In the genomic region with DNA sequence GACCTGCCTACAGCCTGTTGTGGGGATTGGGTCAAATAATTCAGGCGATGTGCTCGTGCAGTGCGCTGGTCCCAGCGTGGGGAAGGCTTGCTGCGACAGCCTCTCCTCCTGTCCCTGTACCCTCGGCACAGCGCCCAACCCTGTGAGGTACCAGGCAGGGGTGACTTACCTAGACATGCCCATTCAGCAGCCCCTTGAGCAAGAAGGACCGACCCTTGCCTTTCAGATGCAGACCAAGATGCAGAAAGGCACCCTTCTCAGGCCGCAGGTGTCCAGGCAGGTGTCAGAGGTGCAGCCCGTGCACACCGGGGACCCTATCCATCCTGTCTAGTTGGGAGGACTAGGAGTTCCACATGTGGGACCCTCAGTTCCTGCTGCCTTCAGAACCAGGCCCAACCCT, we compare ENCODE assay signal across 21 cellular contexts.
DNase-seq lines count a peak whose midpoint lies in the region; ATAC-seq and TF ChIP-seq lines count a peak whose summit lies in the region.
"Had no signal": no experiment of that assay in that cellular context is flagged by ENCODE, and none has a peak within 500 bp of the region (broad histone marks: within the 10 kb centered on the region; RNA-seq: fewer than 3 reads in every experiment).

No MANE protein-coding gene starts in this region.

- peak overlapping the region; percentile 90 for H3K9ac ChIP-seq in KMS-11
- H3K9ac ChIP-seq in colonic mucosa (ENCODE audit: low read depth in 2 of 2, low read length in 2 of 2): no peak overlapping the region
- H3K9ac ChIP-seq in Karpas-422 (ENCODE audit: low read length): no peak overlapping the region
- H3K9ac ChIP-seq in PC-3 (ENCODE audit: low read length): no peak overlapping the region
- H3K9ac ChIP-seq: parathyroid adenoma had no signal

- no peaks in the 10 kb centered on the region; the same call in 1 of the 2 replicates for H3K79me2 ChIP-seq in KMS-11 (ENCODE audit: insufficient read depth, low read depth)
- no peaks in the 10 kb centered on the region for H3K79me2 ChIP-seq in Karpas-422 (ENCODE audit: low read length)
- H3K79me2 ChIP-seq in PC-3 (ENCODE audit: low read length): no peaks in the 10 kb centered on the region
- H3K79me2 ChIP-seq: parathyroid adenoma had no signal

- TF ChIP-seq CTCF in KMS-11 (conservative IDR thresholded peaks at IDR 0.05; ENCODE audit: low read depth, low read length) (no peak), lower lobe of right lung (IDR thresholded peaks at IDR 0.05) (no peak), colonic mucosa (IDR thresholded peaks at IDR 0.05) (no peak), PC-3 (conservative IDR thresholded peaks at IDR 0.05; ENCODE audit: low read depth, low read length) (no peak)

- no peaks in the 10 kb centered on the region for H3K9me3 Mint-ChIP-seq in central memory CD8-positive, alpha-beta T cell
- H3K9me3 Mint-ChIP-seq: activated CD4-positive, alpha-beta T cell treated with anti-CD3 and anti-CD28 coated beads, Interleukin-2, amount 10 ng/mL, durations not matched to agents 24 days and 14 days; activated T-helper 17 cell treated with anti-CD3 and anti-CD28 coated beads, Interleukin-2, amount 50 U/mL, for 72 hours; nephron had no signal

- DNase-seq in central memory CD8-positive, alpha-beta T cell (ENCODE audit: low spot score in 2 of 2): no peak
- DNase-seq in lower lobe of right lung (no peak), colonic mucosa (no peak), Karpas-422 (no peak), PC-3 (no peak)
- DNase-seq: activated CD4-positive, alpha-beta T cell treated with anti-CD3 and anti-CD28 coated beads, Interleukin-2, amount 10 ng/mL, durations not matched to agents 24 days and 14 days; brain microvascular endothelial cell; dermis blood vessel endothelial cell; foreskin keratinocyte; NCI-H1417; SIG-M5; stimulated activated CD4-positive, alpha-beta T cell treated with anti-CD3 and anti-CD28 coated beads, Interleukin-2, amount 100 ng/mL, for 48 hours; stimulated activated naive CD4-positive, alpha-beta T cell treated with Interleukin-2 at 50 U/mL for 16 hours; T-helper 1 cell had no signal

- H3K36me3 ChIP-seq in KMS-11 (ENCODE audit: insufficient read depth): no peaks in the 10 kb centered on the region
- peaks cover 65% of the 10 kb centered on the region for H3K36me3 ChIP-seq in lower lobe of right lung
- no peaks in the 10 kb centered on the region for H3K36me3 ChIP-seq in colonic mucosa
- no peaks in the 10 kb centered on the region for H3K36me3 ChIP-seq in Karpas-422 (ENCODE audit: insufficient read depth, low read length)
- H3K36me3 ChIP-seq in PC-3 (ENCODE audit: low read depth, low read length): no peaks in the 10 kb centered on the region

- no peak overlapping the region for H2AFZ ChIP-seq in KMS-11 (ENCODE audit: low read depth)
- H2AFZ ChIP-seq in Karpas-422 (ENCODE audit: low read length): no peak overlapping the region
- no peak overlapping the region for H2AFZ ChIP-seq in PC-3 (ENCODE audit: low read length)
- H2AFZ ChIP-seq: parathyroid adenoma had no signal

- CTCF ChIA-PET in PC-3 (lab: Charles Lee): interaction anchor here (1.1 kb wide), 1 partner anchor 103 kb away, joined by 3 read pairs; no protein-coding TSS in a partner anchor

- H3K27ac Mint-ChIP-seq in central memory CD8-positive, alpha-beta T cell (ENCODE audit: low read depth): peak overlapping the region; percentile 16
- H3K27ac Mint-ChIP-seq: activated CD4-positive, alpha-beta T cell treated with anti-CD3 and anti-CD28 coated beads, Interleukin-2, amount 10 ng/mL, durations not matched to agents 24 days and 14 days; activated T-helper 17 cell treated with anti-CD3 and anti-CD28 coated beads, Interleukin-2, amount 50 U/mL, for 72 hours; nephron had no signal

- H3K36me3 Mint-ChIP-seq in central memory CD8-positive, alpha-beta T cell (ENCODE audit: insufficient read depth): peaks cover 22% of the 10 kb centered on the region

- peak overlapping the region; percentile 98 for H3K27ac ChIP-seq in KMS-11
- H3K27ac ChIP-seq in lower lobe of right lung: peak overlapping the region; percentile 78
- peak overlapping the region; percentile 41 for H3K27ac ChIP-seq in temporal lobe (ENCODE audit: low read depth, low read length)
- no peak overlapping the region for H3K27ac ChIP-seq in colonic mucosa
- H3K27ac ChIP-seq in Karpas-422 (ENCODE audit: low read length): no peak overlapping the region
- no peak overlapping the region for H3K27ac ChIP-seq in PC-3 (ENCODE audit: low read length)
- H3K27ac ChIP-seq: foreskin keratinocyte, parathyroid adenoma had no signal

- H4K20me1 ChIP-seq in KMS-11 (ENCODE audit: insufficient read depth) (no peaks in the 10 kb centered on the region), Karpas-422 (ENCODE audit: insufficient read depth, low read depth, low read length) (no peaks in the 10 kb centered on the region), PC-3 (ENCODE audit: low read length) (no peaks in the 10 kb centered on the region)

- intact Hi-C loops in lower lobe of right lung (cut with DNase I): loop anchor here (10.0 kb wide), 1 partner anchor 108 kb away; no protein-coding TSS in a partner anchor
- intact Hi-C loops in colonic mucosa (cut with DNase I): loop anchor here (2.0 to 10.0 kb wide), 2 partner anchors 104 to 328 kb away; no protein-coding TSS in a partner anchor
- intact Hi-C loops in PC-3 (cut with micrococcal nuclease): loop anchor here (1.0 to 5.0 kb wide), 3 partner anchors 41 to 105 kb away; no protein-coding TSS in a partner anchor

- POLR2A ChIA-PET in PC-3 (lab: Charles Lee; ENCODE audit: unreplicated experiment): no interaction called here

- H3K9me2 ChIP-seq in Karpas-422 (replicated peaks; ENCODE audit: insufficient read depth, low read length) (no peaks in the 10 kb centered on the region), PC-3 (replicated peaks; ENCODE audit: low read length) (no peaks in the 10 kb centered on the region)

- no TSS peak for BruUV-seq in PC-3 (replicated peaks; lab: Mats Ljungman, UMichigan)

- no peaks in the 10 kb centered on the region for H3F3A ChIP-seq in PC-3 (ENCODE audit: low read length, unreplicated experiment)

- H3K4me3 Mint-ChIP-seq in central memory CD8-positive, alpha-beta T cell: no peak overlapping the region
- H3K4me3 Mint-ChIP-seq: activated CD4-positive, alpha-beta T cell treated with anti-CD3 and anti-CD28 coated beads, Interleukin-2, amount 10 ng/mL, durations not matched to agents 24 days and 14 days; activated T-helper 17 cell treated with anti-CD3 and anti-CD28 coated beads, Interleukin-2, amount 50 U/mL, for 72 hours; nephron had no signal

- H3K9me3 ChIP-seq in lower lobe of right lung: no peaks in the 10 kb centered on the region
- no peaks in the 10 kb centered on the region for H3K9me3 ChIP-seq in colonic mucosa
- H3K9me3 ChIP-seq in Karpas-422 (ENCODE audit: low read length): no peaks in the 10 kb centered on the region
- H3K9me3 ChIP-seq in PC-3 (ENCODE audit: low read length): no peaks in the 10 kb centered on the region

- no peaks in the 10 kb centered on the region for H3K27me3 Mint-ChIP-seq in central memory CD8-positive, alpha-beta T cell
- H3K27me3 Mint-ChIP-seq: activated CD4-positive, alpha-beta T cell treated with anti-CD3 and anti-CD28 coated beads, Interleukin-2, amount 10 ng/mL, durations not matched to agents 24 days and 14 days; activated T-helper 17 cell treated with anti-CD3 and anti-CD28 coated beads, Interleukin-2, amount 50 U/mL, for 72 hours had no signal

- H3K4me2 ChIP-seq in KMS-11 (peak overlapping the region; percentile 85), Karpas-422 (ENCODE audit: low read depth, low read length, poor library complexity, severe bottlenecking) (no peak overlapping the region), PC-3 (ENCODE audit: low read length) (no peak overlapping the region)
- H3K4me2 ChIP-seq: smooth muscle cell had no signal

- peaks cover 57% of the 10 kb centered on the region for H3K4me1 ChIP-seq in KMS-11 (ENCODE audit: low read depth, poor library complexity, severe bottlenecking)
- H3K4me1 ChIP-seq in lower lobe of right lung: peaks cover 43% of the 10 kb centered on the region
- peaks cover 14% of the 10 kb centered on the region for H3K4me1 ChIP-seq in colonic mucosa
- peaks cover 37% of the 10 kb centered on the region for H3K4me1 ChIP-seq in Karpas-422 (ENCODE audit: low read length)
- H3K4me1 ChIP-seq in PC-3 (ENCODE audit: insufficient read depth, low read length): peaks cover 22% of the 10 kb centered on the region
- H3K4me1 ChIP-seq: parathyroid adenoma had no signal

- ATAC-seq in central memory CD8-positive, alpha-beta T cell (replicated peaks; ENCODE audit: extremely low read depth, poor library complexity, severe bottlenecking): no peak
- ATAC-seq in lower lobe of right lung (no peak), HG03045 (IDR thresholded peaks at IDR 0.05; ENCODE audit: unreplicated experiment) (no peak), PC-3 (no peak)
- ATAC-seq: activated T-helper 17 cell treated with anti-CD3 and anti-CD28 coated beads, Interleukin-2, amount 50 U/mL, for 72 hours had no signal

- H3K27me3 ChIP-seq in KMS-11 (ENCODE audit: insufficient read depth, low read depth) (no peaks in the 10 kb centered on the region), lower lobe of right lung (ENCODE audit: low read depth) (no peaks in the 10 kb centered on the region), colonic mucosa (no peaks in the 10 kb centered on the region), Karpas-422 (ENCODE audit: low read length) (no peaks in the 10 kb centered on the region), PC-3 (ENCODE audit: low read length) (no peaks in the 10 kb centered on the region)
- H3K27me3 ChIP-seq: brain microvascular endothelial cell, foreskin keratinocyte had no signal

- no peak overlapping the region for H3K4me3 ChIP-seq in KMS-11 (IDR thresholded peaks at IDR 0.05; ENCODE audit: insufficient read depth, low read depth, low read length)
- H3K4me3 ChIP-seq in lower lobe of right lung: no peak overlapping the region
- no peak overlapping the region for H3K4me3 ChIP-seq in colonic mucosa
- H3K4me3 ChIP-seq in Karpas-422 (ENCODE audit: low read length): no peak overlapping the region
- H3K4me3 ChIP-seq in PC-3 (ENCODE audit: low read length): no peak overlapping the region
- H3K4me3 ChIP-seq: smooth muscle cell had no signal

- H3K4me1 Mint-ChIP-seq in central memory CD8-positive, alpha-beta T cell: peaks cover 39% of the 10 kb centered on the region
- H3K4me1 Mint-ChIP-seq: activated T-helper 17 cell treated with anti-CD3 and anti-CD28 coated beads, Interleukin-2, amount 50 U/mL, for 72 hours; nephron had no signal

Comparison
In these comparisons a context has a peak if more than half of its experiments do, and no peak if none do; other contexts are left out.
1. H3K27ac ChIP-seq: peak in KMS-11 (single experiment), lower lobe of right lung (single experiment) and temporal lobe (single experiment); none in colonic mucosa (single experiment), Karpas-422 (single experiment) and PC-3 (single experiment).